18 cellular contexts compared by ENCODE assay signal in the genomic region with DNA sequence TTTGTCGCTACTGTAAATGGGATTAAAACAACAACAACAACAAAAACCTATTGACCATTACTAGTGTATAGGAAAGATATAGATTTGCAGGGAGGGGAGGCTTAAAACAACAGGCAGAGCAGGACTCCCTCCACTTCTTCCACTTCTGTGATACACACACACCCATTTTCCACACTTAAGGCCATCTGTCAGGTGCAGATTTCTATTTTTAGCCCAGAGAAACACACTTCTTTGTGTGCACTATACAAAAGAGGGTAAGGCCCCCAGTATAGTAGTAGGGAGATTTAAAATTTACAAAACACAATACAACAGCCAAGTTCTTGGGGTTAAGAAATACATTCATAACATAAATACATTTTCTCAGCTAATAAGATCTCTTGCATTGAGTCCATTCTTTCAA. TPM values are rescaled to one million over a fixed set of nuclear protein-coding genes. Genes with fewer than 3 reads are reported as not detected.
DNase-seq lines count a peak whose midpoint lies in the region; ATAC-seq and TF ChIP-seq lines count a peak whose summit lies in the region.
"Had no signal": no experiment of that assay in that cellular context is flagged by ENCODE, and none has a peak within 500 bp of the region (broad histone marks: within the 10 kb centered on the region; RNA-seq: fewer than 3 reads in every experiment).

No MANE protein-coding gene starts in this region.

- H3K9me3 Mint-ChIP-seq in brain = no peaks in the 10 kb centered on the region
- no peaks in the 10 kb centered on the region for H3K9me3 Mint-ChIP-seq in natural killer cell treated with Interleukin-12 subunit alpha and Interleukin-12 subunit beta and Interleukin-15 and Interleukin-18, amount 100 ng/mL, for 72 hours
- H3K9me3 Mint-ChIP-seq: activated CD4-positive, alpha-beta T cell treated with anti-CD3 and anti-CD28 coated beads, Interleukin-2, amount 10 ng/mL, durations not matched to agents 24 days and 14 days; mesothelial cell of epicardium had no signal

- H3K4me3 Mint-ChIP-seq in brain = peak overlapping the region in 1 of 5 experiments; percentile 18
- H3K4me3 Mint-ChIP-seq in natural killer cell treated with Interleukin-12 subunit alpha and Interleukin-12 subunit beta and Interleukin-15 and Interleukin-18, amount 100 ng/mL, for 72 hours = no peak overlapping the region
- H3K4me3 Mint-ChIP-seq: activated CD4-positive, alpha-beta T cell treated with anti-CD3 and anti-CD28 coated beads, Interleukin-2, amount 10 ng/mL, durations not matched to agents 24 days and 14 days; mesothelial cell of epicardium had no signal

- H3K27ac Mint-ChIP-seq in brain = peak overlapping the region in 3 of 5 experiments; percentile 16 to 30 (median 29)
- H3K27ac Mint-ChIP-seq in natural killer cell treated with Interleukin-12 subunit alpha and Interleukin-12 subunit beta and Interleukin-15 and Interleukin-18, amount 100 ng/mL, for 72 hours = peak overlapping the region; percentile 33 to 80
- H3K27ac Mint-ChIP-seq: activated CD4-positive, alpha-beta T cell treated with anti-CD3 and anti-CD28 coated beads, Interleukin-2, amount 10 ng/mL, durations not matched to agents 24 days and 14 days had no signal

- peaks cover 9% of the 10 kb centered on the region for H3K36me3 Mint-ChIP-seq in brain
- peaks cover 5% of the 10 kb centered on the region for H3K36me3 Mint-ChIP-seq in natural killer cell treated with Interleukin-12 subunit alpha and Interleukin-12 subunit beta and Interleukin-15 and Interleukin-18, amount 100 ng/mL, for 72 hours

- H3K27ac ChIP-seq in KOPT-K1 (ENCODE audit: low read depth, low read length, poor library complexity, severe bottlenecking) = peak overlapping the region; percentile 18

- no peak for ATAC-seq in natural killer cell treated with Interleukin-12 subunit alpha and Interleukin-12 subunit beta and Interleukin-15 and Interleukin-18, amount 100 ng/mL, for 72 hours
- no peak for ATAC-seq in GM18502 (IDR thresholded peaks at IDR 0.05; ENCODE audit: poor library complexity, unreplicated experiment)
- ATAC-seq in GM21619 (IDR thresholded peaks at IDR 0.05; ENCODE audit: unreplicated experiment) = no peak

- H3K4me1 Mint-ChIP-seq in brain = peaks cover 18% of the 10 kb centered on the region
- peaks cover 54 to 58% of the 10 kb centered on the region in 2 donors for H3K4me1 Mint-ChIP-seq in natural killer cell treated with Interleukin-12 subunit alpha and Interleukin-12 subunit beta and Interleukin-15 and Interleukin-18, amount 100 ng/mL, for 72 hours (ENCODE audit: low read depth in 2 of 2)

- peaks cover 6% of the 10 kb centered on the region for H3K36me3 ChIP-seq in KOPT-K1 (ENCODE audit: insufficient read depth, low read length)
- H3K36me3 ChIP-seq: transverse colon had no signal

- no peaks in the 10 kb centered on the region for H3K27me3 Mint-ChIP-seq in brain
- no peaks in the 10 kb centered on the region for H3K27me3 Mint-ChIP-seq in natural killer cell treated with Interleukin-12 subunit alpha and Interleukin-12 subunit beta and Interleukin-15 and Interleukin-18, amount 100 ng/mL, for 72 hours
- H3K27me3 Mint-ChIP-seq: activated CD4-positive, alpha-beta T cell treated with anti-CD3 and anti-CD28 coated beads, Interleukin-2, amount 10 ng/mL, durations not matched to agents 24 days and 14 days had no signal

- no peak for TF ChIP-seq CTCF in brain (conservative IDR thresholded peaks at IDR 0.05)

- no peaks in the 10 kb centered on the region for H3K9me3 ChIP-seq in KOPT-K1 (ENCODE audit: insufficient read depth, low read length, poor library complexity, severe bottlenecking)
- H3K9me3 ChIP-seq: Caco-2, transverse colon had no signal

- DNase-seq in NCI-H82 (lab: John Stamatoyannopoulos, UW) (peak; percentile 20), NCI-H82 treated with DMSO at 0.1 percent for 48 hours (lab: John Stamatoyannopoulos, UW; ENCODE audit: unreplicated experiment) (no peak), AG20443 (ENCODE audit: low spot score) (no peak)
- no peak for DNase-seq in natural killer cell treated with Interleukin-12 subunit alpha and Interleukin-12 subunit beta and Interleukin-15 and Interleukin-18, amount 100 ng/mL, for 72 hours (ENCODE audit: low spot score)
- DNase-seq: activated CD4-positive, alpha-beta T cell treated with anti-CD3 and anti-CD28 coated beads, Interleukin-2, amount 10 ng/mL, durations not matched to agents 24 days and 14 days; amygdala; Caco-2; erythroblast; NCI-H446; SHP77 treated with DMSO at 0.1 percent for 48 hours; stimulated activated CD4-positive, alpha-beta T cell treated with anti-CD3 and anti-CD28 coated beads, Interleukin-4, amount 100 ng/mL, for 24 hours; T-helper 9 cell; transverse colon had no signal

RNA-seq across cellular contexts. Expression of a gene that starts 22.4 kb away (rescaled TPM):
- polyA plus RNA-seq in brain (ENCODE audit: insufficient read depth, low read depth, low replicate concordance) = 12.5 TPM
- 100 to 1,000 TPM; 151 to 156 TPM for total RNA-seq in natural killer cell treated with Interleukin-12 subunit alpha and Interleukin-12 subunit beta and Interleukin-15 and Interleukin-18, amount 100 ng/mL, for 72 hours
